ENCODE assay signal across 10 cellular contexts in genomic region chr20:48538058-48538825, GRCh38.
A peak's percentile ranks its signal among the peaks of the same experiment; 100 is the strongest.
DNase-seq lines count a peak whose midpoint lies in the region; ATAC-seq and TF ChIP-seq lines count a peak whose summit lies in the region.
"Had no signal": no experiment of that assay in that cellular context is flagged by ENCODE, and none has a peak within 500 bp of the region (broad histone marks: within the 10 kb centered on the region; RNA-seq: fewer than 3 reads in every experiment).

No MANE protein-coding gene starts in this region.

- H3K9me3 Mint-ChIP-seq in type B pancreatic cell = no peaks in the 10 kb centered on the region

- peaks cover 10% of the 10 kb centered on the region for H3K27me3 Mint-ChIP-seq in type B pancreatic cell
- peaks cover 58% of the 10 kb centered on the region for H3K27me3 Mint-ChIP-seq in T-helper 17 cell

- ATAC-seq in Right ventricle myocardium superior (ENCODE audit: poor library complexity) (no peak), T-helper 17 cell (no peak), GM19023 (IDR thresholded peaks at IDR 0.05; ENCODE audit: unreplicated experiment) (no peak)

- H3K4me1 ChIP-seq in cardiac muscle cell (ENCODE audit: low read depth) (peaks cover 17% of the 10 kb centered on the region), iPS-20b (ENCODE audit: insufficient read depth, low read length) (peaks cover 20% of the 10 kb centered on the region), Peyer's patch (no peaks in the 10 kb centered on the region)

- intact Hi-C loops in Right ventricle myocardium superior (cut with DNase I) = no loop called here

- H3K4me3 Mint-ChIP-seq in type B pancreatic cell (peak overlapping the region; percentile 20), T-helper 17 cell (no peak overlapping the region)

- TF ChIP-seq CTCF in cardiac muscle cell (IDR thresholded peaks at IDR 0.05; ENCODE audit: low read depth, low read length) (no peak), type B pancreatic cell (conservative IDR thresholded peaks at IDR 0.05) (no peak), Peyer's patch (IDR thresholded peaks at IDR 0.05) (no peak)

- H3K36me3 Mint-ChIP-seq in type B pancreatic cell = no peaks in the 10 kb centered on the region
- no peaks in the 10 kb centered on the region for H3K36me3 Mint-ChIP-seq in T-helper 17 cell (ENCODE audit: low read depth)

- TF ChIP-seq POLR2A in Peyer's patch (IDR thresholded peaks at IDR 0.05) = no peak

- H3K4me3 ChIP-seq in cardiac muscle cell (no peak overlapping the region), iPS-20b (ENCODE audit: low read length) (peak overlapping the region; percentile 42), Peyer's patch (no peak overlapping the region)
- H3K4me3 ChIP-seq: coronary artery had no signal

- DNase-seq in cardiac muscle cell (ENCODE audit: low read depth in 1 of 2, low spot score in 1 of 2) (peak; percentile 83 to 96), Right ventricle myocardium superior (no peak), SW480 (ENCODE audit: low spot score) (peak; percentile 78), type B pancreatic cell (ENCODE audit: extremely low spot score, unreplicated experiment) (no peak), T-helper 17 cell (no peak), Peyer's patch (no peak)
- DNase-seq: activated T-cell treated with anti-CD3 and anti-CD28 coated beads, Interleukin-2, amount 50 U/mL, for 1 hour had no signal

- H3K27ac ChIP-seq in cardiac muscle cell = peak overlapping the region; percentile 88
- peak overlapping the region; percentile 64 for H3K27ac ChIP-seq in iPS-20b (ENCODE audit: low read length)
- H3K27ac ChIP-seq in Peyer's patch = no peak overlapping the region
- H3K27ac ChIP-seq: coronary artery had no signal

- H3K9ac ChIP-seq in iPS-20b (ENCODE audit: low read depth, low read length) = peak overlapping the region; percentile 24; the same call in 1 of the 2 replicates

- H3K4me1 Mint-ChIP-seq in type B pancreatic cell (ENCODE audit: unreplicated experiment) (peaks cover 36% of the 10 kb centered on the region), T-helper 17 cell (no peaks in the 10 kb centered on the region)

- H3K36me3 ChIP-seq in cardiac muscle cell (no peaks in the 10 kb centered on the region), iPS-20b (ENCODE audit: insufficient read depth, low read depth, low read length) (no peaks in the 10 kb centered on the region), Peyer's patch (no peaks in the 10 kb centered on the region)

- H3K27me3 ChIP-seq in cardiac muscle cell (no peaks in the 10 kb centered on the region), iPS-20b (ENCODE audit: insufficient read depth, low read length) (no peaks in the 10 kb centered on the region), Peyer's patch (no peaks in the 10 kb centered on the region)

- peak overlapping the region; percentile 71 for H3K27ac Mint-ChIP-seq in type B pancreatic cell
- no peak overlapping the region for H3K27ac Mint-ChIP-seq in T-helper 17 cell

- no peaks in the 10 kb centered on the region for H3K9me3 ChIP-seq in cardiac muscle cell (ENCODE audit: low read depth)
- peaks cover 9% of the 10 kb centered on the region; the same call in 1 of the 2 replicates for H3K9me3 ChIP-seq in iPS-20b (ENCODE audit: insufficient read depth, low read depth, low read length)
- H3K9me3 ChIP-seq in T-helper 17 cell (ENCODE audit: control insufficient read depth, low read length, poor library complexity, severe bottlenecking) = no peaks in the 10 kb centered on the region
- no peaks in the 10 kb centered on the region for H3K9me3 ChIP-seq in Peyer's patch

Comparison
In these comparisons a context has a peak if more than half of its experiments do, and no peak if none do; other contexts are left out.
1. DNase-seq: peak in cardiac muscle cell (2 of 2) and SW480 (single experiment); none in Right ventricle myocardium superior (single experiment), type B pancreatic cell (single experiment), T-helper 17 cell (0 of 3) and Peyer's patch (0 of 3).
2. H3K27ac ChIP-seq: peak in cardiac muscle cell (single experiment) and iPS-20b (single experiment); none in Peyer's patch (0 of 4).